16 cellular contexts compared by ENCODE assay signal in genomic region chr3:53146319-53146868, GRCh38. TPM values are rescaled to one million over a fixed set of nuclear protein-coding genes. Genes with fewer than 3 reads are reported as not detected.
DNase-seq lines count a peak whose midpoint lies in the region; ATAC-seq and TF ChIP-seq lines count a peak whose summit lies in the region.
"Had no signal": no experiment of that assay in that cellular context is flagged by ENCODE, and none has a peak within 500 bp of the region (broad histone marks: within the 10 kb centered on the region; RNA-seq: fewer than 3 reads in every experiment).

No MANE protein-coding gene starts in this region.

- no peak overlapping the region for H2AK5ac ChIP-seq in neuronal stem cell (ENCODE audit: low read depth, low read length)

- H3K4me1 ChIP-seq in neuronal stem cell (ENCODE audit: control insufficient read depth in 2 of 2, insufficient read depth in 1 of 2, low read depth in 1 of 2, low read length in 2 of 2) (peaks cover 2% of the 10 kb centered on the region in 2 donors), transverse colon (peaks cover 42 to 69% (median 56%) of the 10 kb centered on the region in 4 donors)

- no peak for TF ChIP-seq EP300 in transverse colon (IDR thresholded peaks at IDR 0.05; ENCODE audit: low read depth)

- H3K4me1 Mint-ChIP-seq in chondrocyte (ENCODE audit: low read depth): no peaks in the 10 kb centered on the region
- H3K4me1 Mint-ChIP-seq: CD8-positive, alpha-beta memory T cell had no signal

- no peak overlapping the region for H3K4ac ChIP-seq in neuronal stem cell (ENCODE audit: low read length)

- H3K27ac ChIP-seq in neuronal stem cell (replicated peaks; ENCODE audit: low read length): no peak overlapping the region
- peak overlapping the region; percentile 78 to 84 (median 80) for H3K27ac ChIP-seq in transverse colon

- H4K8ac ChIP-seq in neuronal stem cell (ENCODE audit: low read depth, low read length): no peak overlapping the region

- intact Hi-C loops in transverse colon (cut with DNase I; ENCODE audit: low total_unique reads): no loop called here
- intact Hi-C loops in Right ventricle myocardium inferior (cut with DNase I): no loop called here

- no peak overlapping the region for H3K27ac Mint-ChIP-seq in chondrocyte (ENCODE audit: unreplicated experiment)
- H3K27ac Mint-ChIP-seq: CD8-positive, alpha-beta memory T cell had no signal

- H3K4me3 Mint-ChIP-seq in chondrocyte (ENCODE audit: unreplicated experiment): no peak overlapping the region
- H3K4me3 Mint-ChIP-seq: CD8-positive, alpha-beta memory T cell had no signal

- H3K18ac ChIP-seq in neuronal stem cell (ENCODE audit: low read length): peak overlapping the region; percentile 59

- no peak overlapping the region for H2AFZ ChIP-seq in neuronal stem cell (ENCODE audit: low read length)

- no peak overlapping the region for H3K23ac ChIP-seq in neuronal stem cell (ENCODE audit: low read depth, low read length, poor library complexity)

- H3K27me3 ChIP-seq in neuronal stem cell (ENCODE audit: control insufficient read depth in 3 of 3, insufficient read depth in 3 of 3, low read depth in 1 of 3, low read length in 3 of 3) (peaks cover 0 to 70% (median 0%) of the 10 kb centered on the region in 3 experiments), transverse colon (no peaks in the 10 kb centered on the region)

- no peaks in the 10 kb centered on the region for H3K79me1 ChIP-seq in neuronal stem cell (ENCODE audit: low read depth, low read length)

- no peak overlapping the region for H3K4me2 ChIP-seq in neuronal stem cell (ENCODE audit: insufficient read depth, low read length, poor library complexity, severe bottlenecking)

- H3K9me3 Mint-ChIP-seq in chondrocyte (ENCODE audit: low read depth): no peaks in the 10 kb centered on the region
- H3K9me3 Mint-ChIP-seq: CD8-positive, alpha-beta memory T cell had no signal

- H3K4me3 ChIP-seq in neuronal stem cell (ENCODE audit: low read length in 2 of 2): no peak overlapping the region
- no peak overlapping the region for H3K4me3 ChIP-seq in transverse colon

- H4K91ac ChIP-seq in neuronal stem cell (ENCODE audit: low read depth, low read length, poor library complexity): no peak overlapping the region

- no peaks in the 10 kb centered on the region for H3K27me3 Mint-ChIP-seq in chondrocyte (ENCODE audit: low read depth)

- TF ChIP-seq CTCF in chondrocyte (IDR thresholded peaks at IDR 0.05) (no peak), transverse colon (IDR thresholded peaks at IDR 0.05) (no peak)

- no CpG with 5 or more reads among the region's 6 CpGs for WGBS in neuronal stem cell (ENCODE audit: extremely low coverage in 2 of 2, insufficient read length in 2 of 2, insufficient replicate concordance in 1 of 2), 2 donors
- 40 to 88% methylated on average over 1 to 6 of the region's 6 CpGs for WGBS in transverse colon (ENCODE audit: low coverage in 1 of 2), 2 donors

- H2BK5ac ChIP-seq in neuronal stem cell (ENCODE audit: low read length): no peak overlapping the region

- no peak overlapping the region for H2BK15ac ChIP-seq in neuronal stem cell (ENCODE audit: low read length)

- in situ Hi-C loops in transverse colon (cut with MboI; ENCODE audit: low pct_ligation_motif_present in 1 of 4, low pct_unique_long_range_greater_than_20kb in 1 of 4, low sequenced_read_pairs in 3 of 4): no loop called here

- TF ChIP-seq POLR2A in transverse colon (IDR thresholded peaks at IDR 0.05): no peak

- peak overlapping the region; percentile 0 for H3K9ac ChIP-seq in neuronal stem cell (ENCODE audit: low read depth, low read length, poor library complexity)

- H2BK120ac ChIP-seq in neuronal stem cell (ENCODE audit: low read depth, low read length): no peak overlapping the region

- H3K14ac ChIP-seq in neuronal stem cell (ENCODE audit: low read length): no peak overlapping the region

- no peak for ATAC-seq in Right ventricle myocardium inferior
- ATAC-seq: Panc1 had no signal

- H3K36me3 Mint-ChIP-seq in chondrocyte (ENCODE audit: low read depth): no peaks in the 10 kb centered on the region
- H3K36me3 Mint-ChIP-seq: CD8-positive, alpha-beta memory T cell had no signal

- H3K9me3 ChIP-seq in neuronal stem cell (replicated peaks in 1 of 2; ENCODE audit: control insufficient read depth in 2 of 2, insufficient read depth in 1 of 2, low read depth in 1 of 2, low read length in 2 of 2) (no peaks in the 10 kb centered on the region), transverse colon (no peaks in the 10 kb centered on the region)

- no peak overlapping the region for H2BK12ac ChIP-seq in neuronal stem cell (ENCODE audit: low read length)

- no peaks in the 10 kb centered on the region for H3K36me3 ChIP-seq in neuronal stem cell (replicated peaks in 1 of 2; ENCODE audit: control insufficient read depth in 2 of 2, insufficient read depth in 2 of 2, low read length in 2 of 2)
- no peaks in the 10 kb centered on the region for H3K36me3 ChIP-seq in transverse colon

- DNase-seq in NCI-H69 (lab: John Stamatoyannopoulos, UW) (peak; percentile 36), chondrocyte (ENCODE audit: low spot score) (peak; percentile 68), neuronal stem cell (ENCODE audit: low spot score) (no peak), transverse colon (no peak), RKO (ENCODE audit: low spot score) (no peak), Right ventricle myocardium inferior (ENCODE audit: missing footprints) (no peak), NCI-H345 treated with DMSO at 0.1 percent for 48 hours (lab: John Stamatoyannopoulos, UW; ENCODE audit: unreplicated experiment) (no peak)
- DNase-seq: CD8-positive, alpha-beta memory T cell; GOT3; KG1; NCI-H1092; NCI-H1694; NCI-H2107; NCI-H345; NCI-H748 treated with DMSO at 0.1 percent for 48 hours had no signal

RNA-seq across cellular contexts. Expression of gene PRKCD, which starts 14.6 kb away (rescaled TPM):
- total RNA-seq in chondrocyte (11.6 to 20.0 TPM (median 17.1 TPM) in 3 replicates), transverse colon (10 to 100 TPM; 43.8 to 78.9 (median 55.9) TPM), Right ventricle myocardium inferior (16.9 TPM)
- 7.8 TPM for polyA plus RNA-seq in neuronal stem cell (2013, experiment 1 of 2)
- polyA plus RNA-seq in neuronal stem cell (2013, experiment 2 of 2): 7.9 TPM

RNA-seq across cellular contexts. Expression of gene RFT1, which starts 16.2 kb away (rescaled TPM):
- total RNA-seq in chondrocyte: 13.9 to 19.3 TPM (median 14.8 TPM) in 3 replicates
- 9.3 TPM for polyA plus RNA-seq in neuronal stem cell (2013, experiment 1 of 2)
- polyA plus RNA-seq in neuronal stem cell (2013, experiment 2 of 2): 9.6 TPM
- total RNA-seq in transverse colon: 10 to 100 TPM in 1 of 4 donors, 1 to 10 TPM in 3; 2.2 to 10.3 (median 8.5) TPM
- 11.0 TPM for total RNA-seq in Right ventricle myocardium inferior

Comparison
In these comparisons a context has a peak if more than half of its experiments do, and no peak if none do; other contexts are left out.
1. DNase-seq: peak in NCI-H69 (single experiment) and chondrocyte (single experiment); none in neuronal stem cell (single experiment), transverse colon (single experiment), RKO (single experiment), Right ventricle myocardium inferior (single experiment) and NCI-H345 treated with DMSO at 0.1 percent for 48 hours (single experiment).